1 cellular context compared by ENCODE assay signal in the genomic region with DNA sequence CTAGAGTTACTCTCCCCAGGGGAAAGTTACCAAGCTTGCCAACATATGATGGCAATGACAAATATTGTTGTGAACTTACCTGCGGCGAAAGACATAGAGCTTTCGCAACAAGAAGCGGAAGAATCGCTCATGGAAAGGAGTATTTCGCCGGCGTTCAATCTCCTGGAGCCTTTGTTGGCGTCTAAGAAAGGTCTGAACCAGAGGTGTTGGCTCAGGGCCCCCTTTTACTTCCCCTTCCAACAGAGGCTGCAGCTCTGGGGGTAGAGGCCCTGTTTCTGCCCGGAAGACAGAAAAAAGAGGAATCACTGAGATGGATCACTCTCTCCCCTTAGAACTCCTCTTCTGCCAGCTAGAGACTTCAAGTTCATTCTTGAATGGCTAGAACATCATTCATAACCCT.
TF ChIP-seq lines count a peak whose summit lies in the region.

No MANE protein-coding gene starts in this region.

TF ChIP-seq in endothelial cell of umbilical vein, 7 proteins besides CTCF, POLR2A, EP300 and RAD21:
- TF ChIP-seq EZH2 (IDR thresholded peaks at IDR 0.05; ENCODE audit: borderline replicate concordance, low read depth, low read length, severe bottlenecking), result no peak
- TF ChIP-seq GATA2 (IDR thresholded peaks at IDR 0.05; ENCODE audit: insufficient read depth, insufficient read length, low read depth, low read length), result no peak
- no peak for TF ChIP-seq MYC (IDR thresholded peaks at IDR 0.05; ENCODE audit: low read depth, low read length)
- no peak for TF ChIP-seq POLR2AphosphoS5 (IDR thresholded peaks at IDR 0.05; ENCODE audit: insufficient read depth, low read depth, low read length)
- no peak for TF ChIP-seq FOS (IDR thresholded peaks at IDR 0.05; ENCODE audit: borderline replicate concordance, insufficient read depth, low read length)
- TF ChIP-seq, protein P1, sequence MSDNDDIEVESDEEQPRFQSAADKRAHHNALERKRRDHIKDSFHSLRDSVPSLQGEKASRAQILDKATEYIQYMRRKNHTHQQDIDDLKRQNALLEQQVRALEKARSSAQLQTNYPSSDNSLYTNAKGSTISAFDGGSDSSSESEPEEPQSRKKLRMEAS (IDR thresholded peaks at IDR 0.05; ENCODE audit: insufficient read depth, insufficient read length), result no peak
TF ChIP-seq in endothelial cell of umbilical vein: peak in this region for 0.
